ENCODE assay signal across 1 cellular context in genomic region chr1:156104861-156105546, GRCh38.
TF ChIP-seq lines count a peak whose summit lies in the region.

No MANE protein-coding gene starts in this region.

TF ChIP-seq in GM12878, 131 proteins besides CTCF, POLR2A, EP300 and RAD21:
- no peak for TF ChIP-seq TARDBP (IDR thresholded peaks at IDR 0.05; ENCODE audit: borderline replicate concordance)
